In the genomic region with DNA sequence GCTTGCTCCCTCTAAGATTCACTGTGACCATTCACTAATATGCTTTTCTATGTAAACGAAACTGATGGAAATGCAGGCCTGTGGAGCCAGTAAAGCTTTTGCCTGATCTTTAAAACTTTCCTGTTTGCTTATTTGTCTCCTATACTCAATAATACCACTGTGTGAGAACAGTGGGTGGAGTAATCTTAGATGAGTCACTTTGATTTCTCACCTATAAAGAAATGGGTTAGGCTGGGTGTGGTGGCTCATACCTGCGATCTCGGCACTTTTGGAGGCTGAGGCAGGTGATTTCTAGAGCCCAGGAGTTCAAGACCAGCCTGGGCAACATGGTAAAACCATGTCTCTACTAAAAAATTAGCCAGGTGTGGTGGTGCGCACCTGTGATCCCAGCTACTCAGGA, we compare ENCODE assay signal across 16 cellular contexts.
A peak's percentile ranks its signal among the peaks of the same experiment; 100 is the strongest.
DNase-seq lines count a peak whose midpoint lies in the region; ATAC-seq and TF ChIP-seq lines count a peak whose summit lies in the region.
"Had no signal": no experiment of that assay in that cellular context is flagged by ENCODE, and none has a peak within 500 bp of the region (broad histone marks: within the 10 kb centered on the region; RNA-seq: fewer than 3 reads in every experiment).

No MANE protein-coding gene starts in this region.

- no peaks in the 10 kb centered on the region for H3F3A ChIP-seq in GM23248 (ENCODE audit: insufficient read depth)

- H3K9me2 ChIP-seq in GM23248 (ENCODE audit: insufficient read depth): no peaks in the 10 kb centered on the region

- H3K9ac ChIP-seq in colonic mucosa (ENCODE audit: low read depth in 2 of 2, low read length in 2 of 2) (no peak overlapping the region), GM23248 (no peak overlapping the region)

- H3K27me3 ChIP-seq in breast epithelium (no peaks in the 10 kb centered on the region), colonic mucosa (no peaks in the 10 kb centered on the region), upper lobe of right lung (peaks cover 4% of the 10 kb centered on the region), GM23248 (replicated peaks; ENCODE audit: insufficient read depth) (peaks cover 13% of the 10 kb centered on the region)

- H3K4me2 ChIP-seq in GM23248 (ENCODE audit: unreplicated experiment): no peak overlapping the region

- no peak overlapping the region for H3K27ac Mint-ChIP-seq in MCF 10A (ENCODE audit: low read depth, unreplicated experiment)
- H3K27ac Mint-ChIP-seq: CD8-positive, alpha-beta T cell; IgD-negative memory B cell had no signal

- TF ChIP-seq CTCF in MCF 10A (IDR thresholded peaks at IDR 0.05; ENCODE audit: unreplicated experiment): no peak
- TF ChIP-seq CTCF in breast epithelium (IDR thresholded peaks at IDR 0.05): no peak
- no peak for TF ChIP-seq CTCF in colonic mucosa (IDR thresholded peaks at IDR 0.05)
- TF ChIP-seq CTCF in upper lobe of right lung (IDR thresholded peaks at IDR 0.05): no peak

- intact Hi-C loops in MCF 10A (cut with micrococcal nuclease): loop anchor here (10.0 kb wide), 1 partner anchor 930 kb away; no protein-coding TSS in a partner anchor
- intact Hi-C loops in breast epithelium (cut with DNase I; ENCODE audit: low total_unique reads): no loop called here
- intact Hi-C loops in colonic mucosa (cut with DNase I): no loop called here
- intact Hi-C loops in left colon (cut with DNase I, micrococcal nuclease): no loop called here
- intact Hi-C loops in upper lobe of right lung (cut with DNase I): loop anchor here (1.0 kb wide), 1 partner anchor 41 kb away; no protein-coding TSS in a partner anchor

- H3K4me1 Mint-ChIP-seq in MCF 10A (ENCODE audit: insufficient read depth, unreplicated experiment): no peaks in the 10 kb centered on the region
- no peaks in the 10 kb centered on the region for H3K4me1 Mint-ChIP-seq in activated T-cell treated with anti-CD3 and anti-CD28 coated beads, Interleukin-2, amount 50 U/mL, for 4 hours (ENCODE audit: low read depth)
- H3K4me1 Mint-ChIP-seq: CD14-positive monocyte, IgD-negative memory B cell had no signal

- POLR2A ChIA-PET in MCF 10A (lab: Yijun Ruan, JAX): interaction anchor here (0.6 kb wide), 1 partner anchor 1979 kb away, joined by 3 read pairs; no protein-coding TSS in a partner anchor

- no peaks in the 10 kb centered on the region for H3K36me3 ChIP-seq in breast epithelium
- H3K36me3 ChIP-seq in colonic mucosa: no peaks in the 10 kb centered on the region
- no peaks in the 10 kb centered on the region for H3K36me3 ChIP-seq in upper lobe of right lung
- no peaks in the 10 kb centered on the region for H3K36me3 ChIP-seq in GM23248 (ENCODE audit: low read depth)
- H3K36me3 ChIP-seq: HAP-1 had no signal

- BruUV-seq in MCF 10A (replicated peaks; lab: Mats Ljungman, UMichigan): no TSS peak

- ATAC-seq in left colon: peak; percentile 97
- ATAC-seq in upper lobe of right lung: no peak
- no peak for ATAC-seq in activated T-cell treated with anti-CD3 and anti-CD28 coated beads, Interleukin-2, amount 50 U/mL, for 4 hours
- ATAC-seq: CD8-positive, alpha-beta T cell had no signal

- H3K4me3 Mint-ChIP-seq in MCF 10A (ENCODE audit: unreplicated experiment): no peak overlapping the region
- no peak overlapping the region for H3K4me3 Mint-ChIP-seq in activated T-cell treated with anti-CD3 and anti-CD28 coated beads, Interleukin-2, amount 50 U/mL, for 4 hours
- H3K4me3 Mint-ChIP-seq: CD14-positive monocyte; CD8-positive, alpha-beta T cell had no signal

- H3K9me3 ChIP-seq in breast epithelium (peaks cover 0 to 1% of the 10 kb centered on the region in 2 donors), colonic mucosa (no peaks in the 10 kb centered on the region), upper lobe of right lung (no peaks in the 10 kb centered on the region), GM23248 (ENCODE audit: low read depth) (no peaks in the 10 kb centered on the region)
- H3K9me3 ChIP-seq: HAP-1 had no signal

- no peaks in the 10 kb centered on the region for H3K9me3 Mint-ChIP-seq in MCF 10A (ENCODE audit: unreplicated experiment)
- peaks cover 4% of the 10 kb centered on the region for H3K9me3 Mint-ChIP-seq in activated T-cell treated with anti-CD3 and anti-CD28 coated beads, Interleukin-2, amount 50 U/mL, for 4 hours

- 73 to 83% methylated on average over 4 of the region's 4 CpGs for WGBS in GM23248 (ENCODE audit: low coverage in 1 of 2, low lambda C conversion rate in 2 of 2, missing lambda C conversion rate in 2 of 2), 2 experiments

- CTCF ChIA-PET in MCF 10A (lab: Yijun Ruan, JAX): no interaction called here

- no peaks in the 10 kb centered on the region for H3K79me2 ChIP-seq in GM23248 (ENCODE audit: insufficient read depth)

- DNase-seq in MCF 10A (ENCODE audit: unreplicated experiment): peak; percentile 31
- no peak for DNase-seq in breast epithelium (ENCODE audit: low spot score in 2 of 2)
- peak; percentile 29 for DNase-seq in colonic mucosa
- DNase-seq in left colon: peak; percentile 7 to 32
- DNase-seq in cerebellar nuclear complex (lab: John Stamatoyannopoulos, UW): no peak
- no peak for DNase-seq in upper lobe of right lung
- no peak for DNase-seq in GM23248
- no peak for DNase-seq in activated T-cell treated with anti-CD3 and anti-CD28 coated beads, Interleukin-2, amount 50 U/mL, for 4 hours
- DNase-seq: CD8-positive, alpha-beta T cell; COR-L47; DND-41; GDM1 had no signal

- H3K4me3 ChIP-seq in breast epithelium: no peak overlapping the region
- no peak overlapping the region for H3K4me3 ChIP-seq in colonic mucosa
- no peak overlapping the region for H3K4me3 ChIP-seq in upper lobe of right lung
- no peak overlapping the region for H3K4me3 ChIP-seq in GM23248
- H3K4me3 ChIP-seq: HAP-1 had no signal

- no peak for TF ChIP-seq POLR2A in breast epithelium (IDR thresholded peaks at IDR 0.05)

- H3K4me1 ChIP-seq in breast epithelium (no peaks in the 10 kb centered on the region), colonic mucosa (no peaks in the 10 kb centered on the region), upper lobe of right lung (no peaks in the 10 kb centered on the region), GM23248 (ENCODE audit: insufficient read depth) (no peaks in the 10 kb centered on the region)

- peaks cover 15% of the 10 kb centered on the region for H3K27me3 Mint-ChIP-seq in MCF 10A (ENCODE audit: insufficient read depth, unreplicated experiment)
- H3K27me3 Mint-ChIP-seq in activated T-cell treated with anti-CD3 and anti-CD28 coated beads, Interleukin-2, amount 50 U/mL, for 4 hours (ENCODE audit: low read depth): peaks cover 10% of the 10 kb centered on the region

- no peaks in the 10 kb centered on the region for H3K36me3 Mint-ChIP-seq in MCF 10A (ENCODE audit: insufficient read depth, unreplicated experiment)
- H3K36me3 Mint-ChIP-seq in activated T-cell treated with anti-CD3 and anti-CD28 coated beads, Interleukin-2, amount 50 U/mL, for 4 hours (ENCODE audit: insufficient read depth): no peaks in the 10 kb centered on the region
- H3K36me3 Mint-ChIP-seq: CD14-positive monocyte; CD8-positive, alpha-beta T cell; IgD-negative memory B cell had no signal

- in situ Hi-C loops in GM23248 (cut with MboI): no loop called here

- no peak overlapping the region for H2AFZ ChIP-seq in GM23248

- H3K27ac ChIP-seq in breast epithelium: no peak overlapping the region
- no peak overlapping the region for H3K27ac ChIP-seq in colonic mucosa
- H3K27ac ChIP-seq in upper lobe of right lung: no peak overlapping the region
- no peak overlapping the region for H3K27ac ChIP-seq in GM23248
- H3K27ac ChIP-seq: 22Rv1 had no signal

- no peaks in the 10 kb centered on the region for H4K20me1 ChIP-seq in GM23248 (ENCODE audit: insufficient read depth)

Comparison
In these comparisons a context has a peak if more than half of its experiments do, and no peak if none do; other contexts are left out.
1. DNase-seq: peak in MCF 10A (single experiment), colonic mucosa (single experiment) and left colon (2 of 2); none in breast epithelium (0 of 2), cerebellar nuclear complex (0 of 2), upper lobe of right lung (single experiment), GM23248 (single experiment) and activated T-cell treated with anti-CD3 and anti-CD28 coated beads, Interleukin-2, amount 50 U/mL, for 4 hours (single experiment).
2. intact Hi-C loops: an anchor here in MCF 10A (10.0 kb wide) and upper lobe of right lung (1.0 kb wide); none called in breast epithelium, colonic mucosa and left colon.